In genomic region chr3:61725851-61726333, GRCh38 we compare ENCODE assay signal across 3 cellular contexts.
TF ChIP-seq lines count a peak whose summit lies in the region.

No MANE protein-coding gene starts in this region.

TF ChIP-seq in IMR-90, 13 proteins besides CTCF, POLR2A, EP300 and RAD21:
- TF ChIP-seq MAFK (IDR thresholded peaks at IDR 0.05; ENCODE audit: low read depth, low read length) (no peak), SMC3 (IDR thresholded peaks at IDR 0.05; ENCODE audit: low read depth, low read length) (no peak), CEBPB (IDR thresholded peaks at IDR 0.05; ENCODE audit: low read depth, low read length) (no peak), USF2 (IDR thresholded peaks at IDR 0.05; ENCODE audit: low read depth, low read length) (no peak), RFX5 (IDR thresholded peaks at IDR 0.05; ENCODE audit: low read depth, low read length) (no peak), BHLHE40 (IDR thresholded peaks at IDR 0.05; ENCODE audit: low read depth, low read length) (no peak), RCOR1 (IDR thresholded peaks at IDR 0.05; ENCODE audit: insufficient replicate concordance, low read length) (no peak), NFE2L2 (IDR thresholded peaks at IDR 0.05; ENCODE audit: low read depth, low read length) (no peak), MXI1 (IDR thresholded peaks at IDR 0.05; ENCODE audit: borderline replicate concordance, low read depth, low read length) (no peak), CHD1 (IDR thresholded peaks at IDR 0.05; ENCODE audit: low read depth, low read length) (no peak), ELK1 (IDR thresholded peaks at IDR 0.05; ENCODE audit: borderline replicate concordance, low read depth, low read length) (no peak), MAZ (IDR thresholded peaks at IDR 0.05; ENCODE audit: borderline replicate concordance, low read depth, low read length) (no peak), FOS (IDR thresholded peaks at IDR 0.05; ENCODE audit: low read depth, low read length) (no peak)

TF ChIP-seq in H1, 55 proteins besides CTCF, POLR2A, EP300 and RAD21:
- TF ChIP-seq SP1 (IDR thresholded peaks at IDR 0.05; ENCODE audit: low read depth, low read length) (no peak), FOSL1 (IDR thresholded peaks at IDR 0.05; ENCODE audit: insufficient read depth, low read depth, low read length) (no peak)
TF ChIP-seq in H1: peak in this region for 0.

TF ChIP-seq in liver, 16 proteins besides CTCF, POLR2A, EP300 and RAD21:
- TF ChIP-seq FOXA1 (IDR thresholded peaks at IDR 0.05): no peak
- peak; percentile 72 for TF ChIP-seq NR2F2 (IDR thresholded peaks at IDR 0.05)
